In genomic region chr4:79900182-79900581, GRCh38 we compare ENCODE assay signal across 30 cellular contexts.
"Had no signal": no experiment of that assay in that cellular context is flagged by ENCODE, and none has a peak within 500 bp of the region (broad histone marks: within the 10 kb centered on the region; RNA-seq: fewer than 3 reads in every experiment).

No MANE protein-coding gene starts in this region.

- H3K9ac ChIP-seq: neural progenitor cell, parathyroid adenoma had no signal

- FAIRE-seq: urothelium cell line had no signal

- H3K27me3 ChIP-seq: neural progenitor cell, ovary, spleen, suprapubic skin, testis, tibial artery, transverse colon, upper lobe of left lung, vagina had no signal

- H3K4me1 ChIP-seq: neural progenitor cell, parathyroid adenoma, psoas muscle, spleen, suprapubic skin, testis, tibial artery, transverse colon, upper lobe of left lung had no signal

- DNase-seq: naive thymus-derived CD4-positive, alpha-beta T cell; natural killer cell; nucleus accumbens; ovary; posterior cingulate gyrus; psoas muscle; right cardiac atrium; spleen; stimulated activated CD4-positive, alpha-beta T cell treated with anti-CD3 and anti-CD28 coated beads, Interleukin-12 subunit alpha, Interleukin-12 subunit beta, amount 100 ng/mL, for 4 hours; stimulated activated CD4-positive, alpha-beta T cell treated with anti-CD3 and anti-CD28 coated beads, Interleukin-1b, Interleukin-23, amount 100 ng/mL, for 48 hours; stimulated activated CD4-positive, alpha-beta T cell treated with anti-CD3 and anti-CD28 coated beads, Interleukin-4, amount 100 ng/mL, for 1 hour; stimulated activated CD4-positive, alpha-beta T cell treated with anti-CD3 and anti-CD28 coated beads, Interleukin-4, amount 100 ng/mL, for 4 hours; stimulated activated CD8-positive, alpha-beta memory T cell treated with anti-CD3 and anti-CD28 coated beads, Interleukin-4, amount 100 ng/mL, for 48 hours; stimulated activated naive CD4-positive, alpha-beta T cell; stimulated activated naive CD8-positive, alpha-beta T cell treated with anti-CD3 and anti-CD28 coated beads, Interleukin-15, amount 100 ng/mL, for 72 hours; stimulated activated naive CD8-positive, alpha-beta T cell treated with anti-CD3 and anti-CD28 coated beads, Interleukin-15, Interleukin-2, amounts not matched to agents 100 U/mL and 50 U/mL, for 24 hours; substantia nigra; testis; tibial artery; transverse colon; upper lobe of left lung had no signal

- H3K9me3 ChIP-seq: ovary, psoas muscle, suprapubic skin, testis, tibial artery, transverse colon, upper lobe of left lung, vagina had no signal

- H3K79me2 ChIP-seq: parathyroid adenoma had no signal

- H2AFZ ChIP-seq: neural progenitor cell, parathyroid adenoma had no signal

- ATAC-seq: naive thymus-derived CD4-positive, alpha-beta T cell; natural killer cell; psoas muscle; right cardiac atrium; sciatic nerve; stimulated activated memory B cell treated with anti-CD40 and anti-IgM and Interleukin-4, amounts not matched to agents 10 μg/mL and 1 μg/mL and 100 μg/mL, for 72 hours; stimulated activated naive CD8-positive, alpha-beta T cell treated with anti-CD3 and anti-CD28 coated beads, Interleukin-15, amount 100 ng/mL, for 72 hours; stimulated activated naive CD8-positive, alpha-beta T cell treated with anti-CD3 and anti-CD28 coated beads, Interleukin-15, Interleukin-2, amounts not matched to agents 100 U/mL and 50 U/mL, for 24 hours had no signal

- H3K4me2 ChIP-seq: neural progenitor cell, smooth muscle cell had no signal

- H3K36me3 ChIP-seq: neural progenitor cell, ovary had no signal

- H3K4me3 ChIP-seq: neural progenitor cell, ovary, psoas muscle, skin epidermis, smooth muscle cell, spleen, suprapubic skin, testis, tibial artery, transverse colon, upper lobe of left lung, vagina had no signal

- H3K27ac ChIP-seq: neural progenitor cell, ovary, parathyroid adenoma, psoas muscle, skin epidermis, spleen, suprapubic skin, testis, tibial artery, transverse colon, upper lobe of left lung, vagina had no signal
